In genomic region chr4:18816228-18816891, GRCh38 we compare ENCODE assay signal across 33 cellular contexts.
"Had no signal": no experiment of that assay in that cellular context is flagged by ENCODE, and none has a peak within 500 bp of the region (broad histone marks: within the 10 kb centered on the region; RNA-seq: fewer than 3 reads in every experiment).

No MANE protein-coding gene starts in this region.

- H3K4me3 Mint-ChIP-seq: activated CD4-positive, alpha-beta memory T cell treated with anti-CD3 and anti-CD28 coated beads for 36 hours; activated CD4-positive, alpha-beta T cell treated with anti-CD3 and anti-CD28 coated beads for 36 hours; activated CD4-positive, alpha-beta T cell treated with anti-CD3 and anti-CD28 coated beads, Interleukin-2, amount 10 ng/mL, durations not matched to agents 24 days and 14 days; activated CD8-positive, alpha-beta memory T cell treated with anti-CD3 and anti-CD28 coated beads, Interleukin-2, amount 10 ng/mL, durations not matched to agents 7 days and 5 days; activated CD8-positive, alpha-beta T cell treated with anti-CD3 and anti-CD28 coated beads, Interleukin-2, amount 10 ng/mL, durations not matched to agents 7 days and 5 days; activated naive CD4-positive, alpha-beta T cell treated with anti-CD3 and anti-CD28 coated beads for 36 hours; activated naive CD4-positive, alpha-beta T cell treated with anti-CD3 and anti-CD28 coated beads, Interleukin-2, amount 50 U/mL, for 24 hours; activated naive CD8-positive, alpha-beta T cell treated with anti-CD3 and anti-CD28 coated beads for 36 hours; activated naive CD8-positive, alpha-beta T cell treated with anti-CD3 and anti-CD28 coated beads, Interleukin-2, amount 50 U/mL, for 24 hours; activated T-helper 1 cell treated with anti-CD3 and anti-CD28 coated beads, Interleukin-12 subunit alpha, Interleukin-12 subunit beta, Interleukin-2, Interleukin-4 antibody, amounts not matched to agents 30 ng/mL and 10 ng/mL and 1 ng/mL, durations not matched to agents 14 hours and 24 hours and 36 hours; central memory CD8-positive, alpha-beta T cell; dendritic cell treated with granulocyte-macrophage colony-stimulating factor and Interleukin-4, amounts not matched to agents 40 ng/mL and 50 ng/mL, for 4 days; endodermal cell had no signal

- H3K4me3 ChIP-seq: adrenal gland, body of pancreas, coronary artery, dorsolateral prefrontal cortex, esophagus muscularis mucosa, gastrocnemius medialis, heart left ventricle had no signal

- DNase-seq: activated CD4-positive, alpha-beta memory T cell treated with anti-CD3 and anti-CD28 coated beads for 36 hours; activated CD4-positive, alpha-beta T cell treated with anti-CD3 and anti-CD28 coated beads for 36 hours; activated CD4-positive, alpha-beta T cell treated with anti-CD3 and anti-CD28 coated beads, Interleukin-2, amount 10 ng/mL, durations not matched to agents 24 days and 14 days; activated CD4-positive, CD25-positive, alpha-beta regulatory T cell; activated CD4-positive, CD25-positive, alpha-beta regulatory T cell treated with anti-CD3 and anti-CD28 coated beads, Interleukin-2, amount 50 U/mL, for 72 hours; activated CD8-positive, alpha-beta memory T cell treated with anti-CD3 and anti-CD28 coated beads, Interleukin-2, amount 10 ng/mL, durations not matched to agents 7 days and 5 days; activated CD8-positive, alpha-beta memory T cell treated with anti-CD3 and anti-CD28 coated beads, Interleukin-2, amount 50 U/mL, for 4 hours; activated CD8-positive, alpha-beta T cell treated with anti-CD3 and anti-CD28 coated beads, Interleukin-2, amount 10 ng/mL, durations not matched to agents 7 days and 5 days; activated effector memory CD4-positive, alpha-beta T cell treated with anti-CD3 and anti-CD28 coated beads, Interleukin-2, amount 50 U/mL, for 16 hours; activated naive CD4-positive, alpha-beta T cell treated with anti-CD3 and anti-CD28 coated beads for 36 hours; activated naive CD8-positive, alpha-beta T cell treated with anti-CD3 and anti-CD28 coated beads for 36 hours; activated naive CD8-positive, alpha-beta T cell treated with anti-CD3 and anti-CD28 coated beads, Interleukin-2, amount 50 U/mL, for 24 hours; activated T-cell treated with anti-CD3 and anti-CD28 coated beads, Interleukin-2, amount 50 U/mL, for 1 hour; activated T-cell treated with anti-CD3 and anti-CD28 coated beads, Interleukin-2, amount 50 U/mL, for 48 hours; adrenal gland; amygdala; aorta; body of pancreas; dorsolateral prefrontal cortex; effector memory CD4-positive, alpha-beta T cell; endodermal cell; foreskin keratinocyte; gastrocnemius medialis; glutamatergic neuron; heart left ventricle; T-helper 2 cell had no signal

- H3K36me3 ChIP-seq: adrenal gland, esophagus muscularis mucosa, gastrocnemius medialis, heart left ventricle had no signal

- H3K9me3 ChIP-seq: adrenal gland, body of pancreas, esophagus muscularis mucosa, gastrocnemius medialis, heart left ventricle had no signal

- H3K27me3 Mint-ChIP-seq: activated CD4-positive, alpha-beta memory T cell treated with anti-CD3 and anti-CD28 coated beads for 36 hours; activated CD4-positive, alpha-beta T cell treated with anti-CD3 and anti-CD28 coated beads for 36 hours; activated CD4-positive, alpha-beta T cell treated with anti-CD3 and anti-CD28 coated beads, Interleukin-2, amount 10 ng/mL, durations not matched to agents 24 days and 14 days; activated CD8-positive, alpha-beta memory T cell treated with anti-CD3 and anti-CD28 coated beads, Interleukin-2, amount 10 ng/mL, durations not matched to agents 7 days and 5 days; activated naive CD4-positive, alpha-beta T cell treated with anti-CD3 and anti-CD28 coated beads, Interleukin-2, amount 50 U/mL, for 24 hours; activated naive CD8-positive, alpha-beta T cell treated with anti-CD3 and anti-CD28 coated beads for 36 hours; activated naive CD8-positive, alpha-beta T cell treated with anti-CD3 and anti-CD28 coated beads, Interleukin-2, amount 50 U/mL, for 24 hours; central memory CD8-positive, alpha-beta T cell; dendritic cell treated with granulocyte-macrophage colony-stimulating factor and Interleukin-4, amounts not matched to agents 40 ng/mL and 50 ng/mL, for 4 days had no signal

- H3K27ac ChIP-seq: adrenal gland, body of pancreas, coronary artery, dorsolateral prefrontal cortex, esophagus muscularis mucosa, foreskin keratinocyte, gastrocnemius medialis, heart left ventricle had no signal

- H3K36me3 Mint-ChIP-seq: activated CD4-positive, alpha-beta memory T cell treated with anti-CD3 and anti-CD28 coated beads for 36 hours; activated CD8-positive, alpha-beta memory T cell treated with anti-CD3 and anti-CD28 coated beads, Interleukin-2, amount 10 ng/mL, durations not matched to agents 7 days and 5 days; activated naive CD4-positive, alpha-beta T cell treated with anti-CD3 and anti-CD28 coated beads, Interleukin-2, amount 50 U/mL, for 24 hours; activated naive CD8-positive, alpha-beta T cell treated with anti-CD3 and anti-CD28 coated beads for 36 hours had no signal

- H3K4me1 Mint-ChIP-seq: activated CD4-positive, alpha-beta T cell treated with anti-CD3 and anti-CD28 coated beads for 36 hours; activated CD4-positive, alpha-beta T cell treated with anti-CD3 and anti-CD28 coated beads, Interleukin-2, amount 10 ng/mL, durations not matched to agents 24 days and 14 days; activated CD8-positive, alpha-beta memory T cell treated with anti-CD3 and anti-CD28 coated beads, Interleukin-2, amount 10 ng/mL, durations not matched to agents 7 days and 5 days; activated naive CD4-positive, alpha-beta T cell treated with anti-CD3 and anti-CD28 coated beads, Interleukin-2, amount 50 U/mL, for 24 hours; activated naive CD8-positive, alpha-beta T cell treated with anti-CD3 and anti-CD28 coated beads for 36 hours; activated naive CD8-positive, alpha-beta T cell treated with anti-CD3 and anti-CD28 coated beads, Interleukin-2, amount 50 U/mL, for 24 hours; central memory CD8-positive, alpha-beta T cell; endodermal cell had no signal

- H3K27me3 ChIP-seq: adrenal gland, body of pancreas, dorsolateral prefrontal cortex, esophagus muscularis mucosa, foreskin keratinocyte, gastrocnemius medialis, heart left ventricle had no signal

- H3K9me3 Mint-ChIP-seq: activated CD4-positive, alpha-beta T cell treated with anti-CD3 and anti-CD28 coated beads, Interleukin-2, amount 10 ng/mL, durations not matched to agents 24 days and 14 days; activated naive CD4-positive, alpha-beta T cell treated with anti-CD3 and anti-CD28 coated beads for 36 hours; activated naive CD4-positive, alpha-beta T cell treated with anti-CD3 and anti-CD28 coated beads, Interleukin-2, amount 50 U/mL, for 24 hours; activated naive CD8-positive, alpha-beta T cell treated with anti-CD3 and anti-CD28 coated beads for 36 hours had no signal

- ATAC-seq: activated CD4-positive, alpha-beta T cell treated with anti-CD3 and anti-CD28 coated beads for 36 hours; activated CD8-positive, alpha-beta memory T cell treated with anti-CD3 and anti-CD28 coated beads, Interleukin-2, amount 10 ng/mL, durations not matched to agents 7 days and 5 days; activated CD8-positive, alpha-beta T cell treated with anti-CD3 and anti-CD28 coated beads, Interleukin-2, amount 10 ng/mL, durations not matched to agents 7 days and 5 days; activated naive CD8-positive, alpha-beta T cell treated with anti-CD3 and anti-CD28 coated beads, Interleukin-2, amount 50 U/mL, for 24 hours; body of pancreas; gastrocnemius medialis had no signal

- H3K4me1 ChIP-seq: adrenal gland, body of pancreas, esophagus muscularis mucosa, foreskin keratinocyte, gastrocnemius medialis, heart left ventricle had no signal

- H3K27ac Mint-ChIP-seq: activated CD4-positive, alpha-beta memory T cell treated with anti-CD3 and anti-CD28 coated beads for 36 hours; activated CD4-positive, alpha-beta T cell treated with anti-CD3 and anti-CD28 coated beads for 36 hours; activated CD4-positive, alpha-beta T cell treated with anti-CD3 and anti-CD28 coated beads, Interleukin-2, amount 10 ng/mL, durations not matched to agents 24 days and 14 days; activated CD8-positive, alpha-beta memory T cell treated with anti-CD3 and anti-CD28 coated beads, Interleukin-2, amount 10 ng/mL, durations not matched to agents 7 days and 5 days; activated CD8-positive, alpha-beta T cell treated with anti-CD3 and anti-CD28 coated beads, Interleukin-2, amount 10 ng/mL, durations not matched to agents 7 days and 5 days; activated naive CD4-positive, alpha-beta T cell treated with anti-CD3 and anti-CD28 coated beads for 36 hours; activated naive CD4-positive, alpha-beta T cell treated with anti-CD3 and anti-CD28 coated beads, Interleukin-2, amount 50 U/mL, for 24 hours; activated naive CD8-positive, alpha-beta T cell treated with anti-CD3 and anti-CD28 coated beads for 36 hours; activated naive CD8-positive, alpha-beta T cell treated with anti-CD3 and anti-CD28 coated beads, Interleukin-2, amount 50 U/mL, for 24 hours; activated T-helper 1 cell treated with anti-CD3 and anti-CD28 coated beads, Interleukin-12 subunit alpha, Interleukin-12 subunit beta, Interleukin-2, Interleukin-4 antibody, amounts not matched to agents 30 ng/mL and 10 ng/mL and 1 ng/mL, durations not matched to agents 14 hours and 24 hours and 36 hours; activated T-helper 2 cell treated with anti-CD3 and anti-CD28 coated beads, Interferon-gamma antibody, Interleukin-2, Interleukin-4, amounts not matched to agents 10 μg/mL and 5 μg/mL and 100 μg/mL, durations not matched to agents 14 hours and 24 hours and 36 hours; dendritic cell treated with granulocyte-macrophage colony-stimulating factor and Interleukin-4, amounts not matched to agents 40 ng/mL and 50 ng/mL, for 4 days; endodermal cell had no signal
